Comparison of ENCODE assay signal across 26 cellular contexts in the genomic region with DNA sequence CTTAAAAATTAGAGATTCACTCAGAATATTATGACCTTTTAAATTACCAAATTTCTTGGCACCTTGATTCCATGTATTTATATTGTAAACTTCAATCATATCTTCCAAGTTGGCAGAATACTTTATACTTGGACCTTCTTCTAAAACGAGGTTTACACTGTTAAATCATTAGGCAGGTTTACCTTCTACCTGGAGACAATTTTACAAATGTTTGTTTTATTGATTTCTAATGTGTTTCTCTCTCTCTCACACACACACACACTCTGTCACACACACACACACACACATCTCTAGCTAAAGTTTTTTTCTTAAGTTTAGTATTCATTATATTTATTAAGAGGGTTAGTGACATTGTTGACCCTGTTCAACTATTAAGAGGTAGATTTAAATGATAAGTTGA.
"Had no signal": no experiment of that assay in that cellular context is flagged by ENCODE, and none has a peak within 500 bp of the region (broad histone marks: within the 10 kb centered on the region; RNA-seq: fewer than 3 reads in every experiment).

No MANE protein-coding gene starts in this region.

- H3K27ac Mint-ChIP-seq: natural killer cell treated with Interleukin-12 subunit alpha and Interleukin-12 subunit beta and Interleukin-15 and Interleukin-18, amount 100 ng/mL, for 72 hours; nephron progenitor cell; stimulated activated memory B cell treated with anti-CD40 and anti-IgM and Interleukin-4, amounts not matched to agents 10 μg/mL and 1 μg/mL and 100 μg/mL, for 72 hours; stimulated activated naive CD8-positive, alpha-beta T cell treated with anti-CD3 and anti-CD28 coated beads, Interleukin-15, amount 100 ng/mL, for 72 hours; type B pancreatic cell had no signal

- ATAC-seq: naive thymus-derived CD8-positive, alpha-beta T cell; natural killer cell treated with Interleukin-12 subunit alpha and Interleukin-12 subunit beta and Interleukin-15 and Interleukin-18, amount 100 ng/mL, for 72 hours; psoas muscle; right cardiac atrium; sciatic nerve; stimulated activated memory B cell treated with anti-CD40 and anti-IgM and Interleukin-4, amounts not matched to agents 10 μg/mL and 1 μg/mL and 100 μg/mL, for 72 hours; stimulated activated naive CD8-positive, alpha-beta T cell treated with anti-CD3 and anti-CD28 coated beads, Interleukin-15, amount 100 ng/mL, for 72 hours; stimulated activated naive CD8-positive, alpha-beta T cell treated with anti-CD3 and anti-CD28 coated beads, Interleukin-15, Interleukin-2, amounts not matched to agents 100 U/mL and 50 U/mL, for 24 hours; upper lobe of right lung had no signal

- H3K36me3 Mint-ChIP-seq: naive thymus-derived CD8-positive, alpha-beta T cell; stimulated activated memory B cell treated with anti-CD40 and anti-IgM and Interleukin-4, amounts not matched to agents 10 μg/mL and 1 μg/mL and 100 μg/mL, for 72 hours had no signal

- H3K27me3 Mint-ChIP-seq: naive thymus-derived CD8-positive, alpha-beta T cell; natural killer cell treated with Interleukin-12 subunit alpha and Interleukin-12 subunit beta and Interleukin-15 and Interleukin-18, amount 100 ng/mL, for 72 hours; stimulated activated memory B cell treated with anti-CD40 and anti-IgM and Interleukin-4, amounts not matched to agents 10 μg/mL and 1 μg/mL and 100 μg/mL, for 72 hours; stimulated activated naive CD8-positive, alpha-beta T cell treated with anti-CD3 and anti-CD28 coated beads, Interleukin-15, amount 100 ng/mL, for 72 hours; type B pancreatic cell had no signal

- H3K4me3 Mint-ChIP-seq: naive thymus-derived CD8-positive, alpha-beta T cell; natural killer cell treated with Interleukin-12 subunit alpha and Interleukin-12 subunit beta and Interleukin-15 and Interleukin-18, amount 100 ng/mL, for 72 hours; nephron progenitor cell; neural crest cell; stimulated activated memory B cell treated with anti-CD40 and anti-IgM and Interleukin-4, amounts not matched to agents 10 μg/mL and 1 μg/mL and 100 μg/mL, for 72 hours; stimulated activated naive CD8-positive, alpha-beta T cell treated with anti-CD3 and anti-CD28 coated beads, Interleukin-15, amount 100 ng/mL, for 72 hours; type B pancreatic cell had no signal

- H3K4me1 Mint-ChIP-seq: naive thymus-derived CD8-positive, alpha-beta T cell; nephron progenitor cell; stimulated activated memory B cell treated with anti-CD40 and anti-IgM and Interleukin-4, amounts not matched to agents 10 μg/mL and 1 μg/mL and 100 μg/mL, for 72 hours; stimulated activated naive CD8-positive, alpha-beta T cell treated with anti-CD3 and anti-CD28 coated beads, Interleukin-15, amount 100 ng/mL, for 72 hours had no signal

- DNase-seq: naive thymus-derived CD8-positive, alpha-beta T cell; nephron progenitor cell; nucleus accumbens; pancreas; psoas muscle; right cardiac atrium; spleen; stimulated activated CD4-positive, alpha-beta T cell treated with anti-CD3 and anti-CD28 coated beads, Interleukin-12 subunit alpha, Interleukin-12 subunit beta, amount 100 ng/mL, for 4 hours; stimulated activated CD4-positive, alpha-beta T cell treated with anti-CD3 and anti-CD28 coated beads, Interleukin-1b, Interleukin-23, amount 100 ng/mL, for 48 hours; stimulated activated CD4-positive, alpha-beta T cell treated with anti-CD3 and anti-CD28 coated beads, Interleukin-4, amount 100 ng/mL, for 1 hour; stimulated activated CD4-positive, alpha-beta T cell treated with anti-CD3 and anti-CD28 coated beads, Interleukin-4, amount 100 ng/mL, for 4 hours; stimulated activated CD8-positive, alpha-beta memory T cell treated with anti-CD3 and anti-CD28 coated beads, Interleukin-4, amount 100 ng/mL, for 48 hours; stimulated activated naive CD4-positive, alpha-beta T cell; stimulated activated naive CD8-positive, alpha-beta T cell treated with anti-CD3 and anti-CD28 coated beads, Interleukin-15, amount 100 ng/mL, for 72 hours; stimulated activated naive CD8-positive, alpha-beta T cell treated with anti-CD3 and anti-CD28 coated beads, Interleukin-15, Interleukin-2, amounts not matched to agents 100 U/mL and 50 U/mL, for 24 hours; substantia nigra; testis; tibial artery; transverse colon; upper lobe of right lung; uterus had no signal
